In genomic region chr6:31558631-31559500, GRCh38 we compare ENCODE assay signal across 8 cellular contexts. TPM values are rescaled to one million over a fixed set of nuclear protein-coding genes. Genes with fewer than 3 reads are reported as not detected.
A peak's percentile ranks its signal among the peaks of the same experiment; 100 is the strongest.
DNase-seq lines count a peak whose midpoint lies in the region; ATAC-seq and TF ChIP-seq lines count a peak whose summit lies in the region.

No MANE protein-coding gene starts in this region.

- H3K9ac ChIP-seq in HUES6 (ENCODE audit: low read length), result no peak overlapping the region

- H3K27me3 ChIP-seq in HUES6 (ENCODE audit: control insufficient read depth, insufficient read depth, low read length), result no peaks in the 10 kb centered on the region
- no peaks in the 10 kb centered on the region for H3K27me3 ChIP-seq in esophagus squamous epithelium

- no peak for TF ChIP-seq CTCF in esophagus squamous epithelium (IDR thresholded peaks at IDR 0.05)

- H3K36me3 ChIP-seq in HUES6 (ENCODE audit: control insufficient read depth, insufficient read depth, low read length), result peaks cover 37% of the 10 kb centered on the region
- H3K36me3 ChIP-seq in esophagus squamous epithelium, result peaks cover 11 to 69% (median 14%) of the 10 kb centered on the region in 3 donors

- DNase-seq in AG08395 (ENCODE audit: low spot score) (peak; percentile 47), esophagus squamous epithelium (lab: John Stamatoyannopoulos, UW) (no peak), pons (ENCODE audit: low spot score) (peak; percentile 72), DMS79 (lab: John Stamatoyannopoulos, UW) (no peak), SHP77 (lab: John Stamatoyannopoulos, UW) (no peak)
- DNase-seq in activated CD4-positive, alpha-beta T cell treated with anti-CD3 and anti-CD28 coated beads, Interleukin-2, amount 50 U/mL, for 4 hours, result peak; percentile 65 to 71

- 77 to 88% methylated on average over 3 to 8 of the region's 14 CpGs for WGBS in esophagus squamous epithelium, 2 donors

- no peak for TF ChIP-seq POLR2A in esophagus squamous epithelium (IDR thresholded peaks at IDR 0.05)

- no peaks in the 10 kb centered on the region for H3K9me3 ChIP-seq in HUES6 (ENCODE audit: control insufficient read depth, insufficient read depth, low read depth, low read length)
- H3K9me3 ChIP-seq in esophagus squamous epithelium, result no peaks in the 10 kb centered on the region

- ATAC-seq in GM18909 (IDR thresholded peaks at IDR 0.05; ENCODE audit: poor library complexity, unreplicated experiment), result no peak

- intact Hi-C loops in esophagus squamous epithelium (cut with DNase I), result loop anchor here (5.0 kb wide), 1 partner anchor 33 kb away; the partner anchor contains the start of gene NCR3

- no peak overlapping the region for H3K4me3 ChIP-seq in HUES6 (ENCODE audit: low read depth, low read length)
- H3K4me3 ChIP-seq in esophagus squamous epithelium, result no peak overlapping the region

- H3K4me1 ChIP-seq in HUES6 (ENCODE audit: control insufficient read depth, insufficient read depth, low read length) (peaks cover 14% of the 10 kb centered on the region; the same call in 1 of the 2 replicates), esophagus squamous epithelium (peaks cover 5 to 50% (median 17%) of the 10 kb centered on the region in 3 donors)

- H3K27ac ChIP-seq in HUES6 (ENCODE audit: low read depth, low read length), result peak overlapping the region; percentile 10; the same call in 1 of the 2 replicates
- H3K27ac ChIP-seq in esophagus squamous epithelium, result peak overlapping the region; percentile 45 to 63 (median 52)

RNA-seq across cellular contexts. Expression of gene NFKBIL1, which starts 11.5 kb away (rescaled TPM):
- 10 to 100 TPM in 3 of 4 donors, 1 to 10 TPM in 1; 7.8 to 25.2 (median 16.7) TPM for total RNA-seq in esophagus squamous epithelium

RNA-seq across cellular contexts. Expression of gene ATP6V1G2, which starts 12.5 kb away (rescaled TPM):
- 1 to 10 TPM in 1 of 4 donors, under 1 TPM in 1, not detected in 2; 0.21 to 2.1 TPM for total RNA-seq in esophagus squamous epithelium

RNA-seq across cellular contexts. Expression of gene LTA, which starts 13.2 kb away (rescaled TPM):
- not detected for total RNA-seq in esophagus squamous epithelium

RNA-seq across cellular contexts. Expression of gene TNF, which starts 16.5 kb away (rescaled TPM):
- under 1 TPM in 3 of 4 donors, not detected in 1; 0.27 to 0.95 (median 0.61) TPM for total RNA-seq in esophagus squamous epithelium

RNA-seq across cellular contexts. Expression of gene DDX39B, which starts 17.1 kb away (rescaled TPM):
- 100 to 1,000 TPM; 173 to 320 (median 259) TPM for total RNA-seq in esophagus squamous epithelium

Comparison
In these comparisons a context has a peak if more than half of its experiments do, and no peak if none do; other contexts are left out.
1. DNase-seq: peak in AG08395 (single experiment), activated CD4-positive, alpha-beta T cell treated with anti-CD3 and anti-CD28 coated beads, Interleukin-2, amount 50 U/mL, for 4 hours (2 of 2) and pons (single experiment); none in esophagus squamous epithelium (single experiment), DMS79 (single experiment) and SHP77 (0 of 2).